ENCODE assay signal across 2 cellular contexts in genomic region chr14:105486974-105487448, GRCh38.
A peak's percentile ranks its signal among the peaks of the same experiment; 100 is the strongest.
TF ChIP-seq lines count a peak whose summit lies in the region.

No MANE protein-coding gene starts in this region.

TF ChIP-seq in A549, 52 proteins besides CTCF, POLR2A, EP300 and RAD21 (continued from another document):
- TF ChIP-seq EHF (CRISPR knock-in tag; IDR thresholded peaks at IDR 0.05), result no peak

TF ChIP-seq in HepG2, 621 proteins besides CTCF, POLR2A, EP300 and RAD21 (continued from another document and continues in another):
- TF ChIP-seq MYPOP (CRISPR knock-in tag; IDR thresholded peaks at IDR 0.05) (peak; percentile 27; the same call in 1 of the 2 replicates), GMEB2 (CRISPR knock-in tag; IDR thresholded peaks at IDR 0.05; ENCODE audit: low read depth) (no peak), DR1 (CRISPR knock-in tag; IDR thresholded peaks at IDR 0.05) (peak; percentile 43; the same call in 1 of the 2 replicates), HNF4A (CRISPR knock-in tag; IDR thresholded peaks at IDR 0.05) (peak; percentile 48; the same call in 1 of the 2 replicates), SP2 (CRISPR knock-in tag; IDR thresholded peaks at IDR 0.05) (no peak), RFX5 (IDR thresholded peaks at IDR 0.05; ENCODE audit: low read depth, low read length) (no peak), ZNF20 (CRISPR knock-in tag; IDR thresholded peaks at IDR 0.05) (no peak), ZNF230 (CRISPR knock-in tag; IDR thresholded peaks at IDR 0.05) (no peak), SRSF1 (optimal IDR thresholded peaks at IDR 0.05; ENCODE audit: low read depth, low read length) (no peak), DRAP1 (CRISPR knock-in tag; IDR thresholded peaks at IDR 0.05) (peak; percentile 95), DMAP1 (CRISPR knock-in tag; IDR thresholded peaks at IDR 0.05) (0 out of 2 replicates have a peak, but pooled peaks have one; percentile 23), NRL (CRISPR knock-in tag; IDR thresholded peaks at IDR 0.05; ENCODE audit: borderline replicate concordance) (no peak), MIER3 (CRISPR knock-in tag; IDR thresholded peaks at IDR 0.05; ENCODE audit: borderline replicate concordance) (no peak), ZNF629 (CRISPR knock-in tag; conservative IDR thresholded peaks at IDR 0.05) (no peak), ZNF281 (CRISPR knock-in tag; IDR thresholded peaks at IDR 0.05; ENCODE audit: borderline replicate concordance) (no peak), KDM5B (CRISPR knock-in tag; IDR thresholded peaks at IDR 0.05; ENCODE audit: borderline replicate concordance) (peak; percentile 17; the same call in 1 of the 2 replicates), ZNF121 (CRISPR knock-in tag; IDR thresholded peaks at IDR 0.05) (peak; percentile 79), ZNF777 (CRISPR knock-in tag; IDR thresholded peaks at IDR 0.05) (peak; percentile 88), MXD3 (CRISPR knock-in tag; IDR thresholded peaks at IDR 0.05) (peak; percentile 31; the same call in 1 of the 2 replicates), NONO (IDR thresholded peaks at IDR 0.05) (no peak), NONO (CRISPR knock-in tag; conservative IDR thresholded peaks at IDR 0.05) (peak; percentile 72; the same call in 1 of the 2 replicates), ZNF224 (CRISPR knock-in tag; IDR thresholded peaks at IDR 0.05) (no peak), NFE2 (CRISPR knock-in tag; IDR thresholded peaks at IDR 0.05) (no peak), ZFY (CRISPR knock-in tag; IDR thresholded peaks at IDR 0.05) (peak; percentile 77), ZBED4 (CRISPR knock-in tag; IDR thresholded peaks at IDR 0.05; ENCODE audit: borderline replicate concordance) (0 out of 2 replicates have a peak, but pooled peaks have one; percentile 51), TAF1 (CRISPR knock-in tag; IDR thresholded peaks at IDR 0.05) (peak; percentile 52; the same call in 1 of the 2 replicates), NR0B2 (CRISPR knock-in tag; IDR thresholded peaks at IDR 0.05) (0 out of 2 replicates have a peak, but pooled peaks have one; percentile 33), EEA1 (CRISPR knock-in tag; IDR thresholded peaks at IDR 0.05; ENCODE audit: borderline replicate concordance) (no peak), ZNF572 (CRISPR knock-in tag; IDR thresholded peaks at IDR 0.05) (no peak), SAP130 (CRISPR knock-in tag; IDR thresholded peaks at IDR 0.05; ENCODE audit: low read depth) (peak; percentile 32; the same call in 1 of the 2 replicates), ZNF781 (CRISPR knock-in tag; IDR thresholded peaks at IDR 0.05; ENCODE audit: borderline replicate concordance, not compliant biosample characterization) (no peak), ZNF589 (CRISPR knock-in tag; conservative IDR thresholded peaks at IDR 0.05) (0 out of 2 replicates have a peak, but pooled peaks have one; percentile 29), REST (IDR thresholded peaks at IDR 0.05; ENCODE audit: borderline replicate concordance in 1 of 2, low read depth in 1 of 2, low read length in 2 of 2) (no peak), DZIP1 (CRISPR knock-in tag; IDR thresholded peaks at IDR 0.05) (no peak)
